23 cellular contexts compared by ENCODE assay signal in the genomic region with DNA sequence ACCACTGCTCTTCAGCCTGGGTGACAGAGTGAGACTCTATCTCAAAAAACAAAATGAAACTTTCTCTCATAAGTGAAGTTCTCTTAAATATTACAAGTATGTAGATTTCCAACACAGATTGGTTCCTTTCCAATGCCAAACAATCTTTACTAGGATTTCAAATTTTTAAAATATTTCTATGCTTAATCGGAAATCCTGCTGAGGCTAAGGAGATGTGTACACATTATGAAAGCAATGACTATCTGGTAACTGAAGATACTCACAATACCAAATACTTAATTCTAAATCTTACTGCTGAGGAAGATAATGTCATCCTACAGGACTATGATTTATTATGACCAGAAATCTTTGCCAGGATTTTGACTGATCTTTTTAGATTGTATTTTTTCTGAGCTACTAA.
DNase-seq lines count a peak whose midpoint lies in the region; ATAC-seq and TF ChIP-seq lines count a peak whose summit lies in the region.
"Had no signal": no experiment of that assay in that cellular context is flagged by ENCODE, and none has a peak within 500 bp of the region (broad histone marks: within the 10 kb centered on the region; RNA-seq: fewer than 3 reads in every experiment).

No MANE protein-coding gene starts in this region.

- ATAC-seq in PC-3 (peak; percentile 42), GM18867 (IDR thresholded peaks at IDR 0.05; ENCODE audit: unreplicated experiment) (no peak), GM21723 (IDR thresholded peaks at IDR 0.05; ENCODE audit: unreplicated experiment) (no peak)
- ATAC-seq: stimulated activated naive CD8-positive, alpha-beta T cell treated with anti-CD3 and anti-CD28 coated beads, Interleukin-15, amount 100 ng/mL, for 72 hours had no signal

- H3K4me1 ChIP-seq in PC-3 (ENCODE audit: insufficient read depth, low read length) = peaks cover 16% of the 10 kb centered on the region
- H3K4me1 ChIP-seq: SJSA1, tibial nerve had no signal

- no peaks in the 10 kb centered on the region for H3K9me2 ChIP-seq in PC-3 (replicated peaks; ENCODE audit: low read length)

- H2AFZ ChIP-seq in PC-3 (ENCODE audit: low read length) = no peak overlapping the region

- no peaks in the 10 kb centered on the region for H3K27me3 ChIP-seq in PC-3 (ENCODE audit: low read length)
- H3K27me3 ChIP-seq: SJSA1, tibial nerve had no signal

- 0 out of 2 replicates have a peak overlapping the region, but pooled peaks have one; percentile 10 for H3K4me2 ChIP-seq in PC-3 (ENCODE audit: low read length)
- H3K4me2 ChIP-seq: smooth muscle cell had no signal

- H4K20me1 ChIP-seq in PC-3 (ENCODE audit: low read length) = no peaks in the 10 kb centered on the region

- no TSS peak for BruUV-seq in PC-3 (replicated peaks; lab: Mats Ljungman, UMichigan)

- no peak overlapping the region for H3K27ac ChIP-seq in PC-3 (ENCODE audit: low read length)
- H3K27ac ChIP-seq: SJSA1, tibial nerve had no signal

- intact Hi-C loops in PC-3 (cut with micrococcal nuclease) = no loop called here

- no peaks in the 10 kb centered on the region for H3K79me2 ChIP-seq in PC-3 (ENCODE audit: low read length)

- no peaks in the 10 kb centered on the region for H3K36me3 ChIP-seq in PC-3 (ENCODE audit: low read depth, low read length)
- H3K36me3 ChIP-seq: SJSA1, tibial nerve had no signal

- CTCF ChIA-PET in PC-3 (lab: Charles Lee) = interaction anchor here (0.7 kb wide), 1 partner anchor 178 kb away, joined by 4 read pairs; no protein-coding TSS in a partner anchor

- no peak overlapping the region for H3K9ac ChIP-seq in PC-3 (ENCODE audit: low read length)

- DNase-seq in GM03348 (ENCODE audit: low spot score) (peak; percentile 13), PC-3 (peak; percentile 47), choroid plexus epithelial cell (ENCODE audit: low read depth) (peak; percentile 77), myocyte (ENCODE audit: low read depth) (peak; percentile 2), KG1 (lab: John Stamatoyannopoulos, UW) (no peak)
- DNase-seq in activated CD4-positive, CD25-positive, alpha-beta regulatory T cell (lab: John Stamatoyannopoulos, UW) = no peak
- DNase-seq: activated CD4-positive, alpha-beta memory T cell treated with anti-CD3 and anti-CD28 coated beads for 36 hours; activated T-cell treated with anti-CD3 and anti-CD28 coated beads for 4 hours; AML-193; cerebellar nuclear complex; DND-41; effector CD8-positive, alpha-beta T cell; Karpas-422; NCI-H1048; NCI-H2029; NCI-H345; stimulated activated CD4-positive, alpha-beta T cell treated with anti-CD3 and anti-CD28 coated beads, Interleukin-4, amount 100 ng/mL, for 1 hour; stimulated activated naive CD8-positive, alpha-beta T cell treated with anti-CD3 and anti-CD28 coated beads, Interleukin-15, amount 100 ng/mL, for 72 hours had no signal

- POLR2A ChIA-PET in PC-3 (lab: Charles Lee; ENCODE audit: unreplicated experiment) = no interaction called here

- H3K4me3 ChIP-seq in PC-3 (ENCODE audit: low read length) = no peak overlapping the region
- no peak overlapping the region for H3K4me3 ChIP-seq in choroid plexus epithelial cell (ENCODE audit: low read depth, low read length)
- H3K4me3 ChIP-seq: SJSA1, smooth muscle cell, tibial nerve had no signal

- H3F3A ChIP-seq in PC-3 (ENCODE audit: low read length, unreplicated experiment) = peaks cover 3% of the 10 kb centered on the region

- no peak for TF ChIP-seq CTCF in PC-3 (conservative IDR thresholded peaks at IDR 0.05; ENCODE audit: low read depth, low read length)
- TF ChIP-seq CTCF in choroid plexus epithelial cell (conservative IDR thresholded peaks at IDR 0.05; ENCODE audit: low read depth, low read length) = no peak

- H3K9me3 ChIP-seq in PC-3 (ENCODE audit: low read length) = no peaks in the 10 kb centered on the region
- H3K9me3 ChIP-seq: SJSA1, tibial nerve had no signal

Comparison
In these comparisons a context has a peak if more than half of its experiments do, and no peak if none do; other contexts are left out.
1. DNase-seq: peak in GM03348 (single experiment), PC-3 (single experiment), choroid plexus epithelial cell (single experiment) and myocyte (single experiment); none in activated CD4-positive, CD25-positive, alpha-beta regulatory T cell (0 of 4) and KG1 (single experiment).